Comparison of ENCODE assay signal across 29 cellular contexts in the genomic region with DNA sequence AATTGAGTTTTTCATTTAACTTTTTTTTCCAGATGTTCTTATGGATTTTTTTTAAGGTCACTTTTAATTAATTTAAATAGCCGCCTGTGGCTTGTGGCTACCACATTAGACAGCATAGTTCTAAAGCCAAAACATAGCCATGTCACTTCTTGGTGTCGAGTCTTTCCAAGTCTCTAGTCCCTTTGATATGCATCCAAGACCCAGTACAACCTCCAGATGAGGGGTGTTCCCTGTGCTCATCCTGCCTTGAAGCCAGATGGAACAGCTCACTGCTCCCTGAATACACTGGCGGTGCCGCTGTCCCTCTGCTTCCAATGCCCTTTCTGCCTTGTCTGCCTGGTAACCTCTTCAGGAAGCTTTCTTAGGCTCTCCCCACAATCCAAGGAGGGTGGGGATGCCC.
"Had no signal": no experiment of that assay in that cellular context is flagged by ENCODE, and none has a peak within 500 bp of the region (broad histone marks: within the 10 kb centered on the region; RNA-seq: fewer than 3 reads in every experiment).

No MANE protein-coding gene starts in this region.

- H3K4me3 Mint-ChIP-seq: naive B cell; naive thymus-derived CD8-positive, alpha-beta T cell; natural killer cell treated with Interleukin-12 subunit alpha and Interleukin-12 subunit beta and Interleukin-15 and Interleukin-18, amount 100 ng/mL, for 72 hours; neural crest cell; stimulated activated memory B cell treated with anti-CD40 and anti-IgM and Interleukin-4, amounts not matched to agents 10 μg/mL and 1 μg/mL and 100 μg/mL, for 72 hours; stimulated activated naive CD8-positive, alpha-beta T cell treated with anti-CD3 and anti-CD28 coated beads, Interleukin-15, amount 100 ng/mL, for 72 hours had no signal

- DNase-seq: naive B cell; naive thymus-derived CD8-positive, alpha-beta T cell; nucleus accumbens; pancreas; psoas muscle; right cardiac atrium; right lobe of liver; sigmoid colon; small intestine; stimulated activated CD4-positive, alpha-beta T cell treated with anti-CD3 and anti-CD28 coated beads, Interleukin-15, amount 100 ng/mL, for 24 hours; stimulated activated CD4-positive, alpha-beta T cell treated with anti-CD3 and anti-CD28 coated beads, Interleukin-2, amount 100 ng/mL, for 24 hours; stimulated activated CD4-positive, alpha-beta T cell treated with anti-CD3 and anti-CD28 coated beads, Interleukin-2, amount 100 ng/mL, for 48 hours; stimulated activated CD4-positive, alpha-beta T cell treated with anti-CD3 and anti-CD28 coated beads, Interleukin-4, amount 100 ng/mL, for 24 hours; stimulated activated CD8-positive, alpha-beta memory T cell treated with anti-CD3 and anti-CD28 coated beads, Interleukin-4, amount 100 ng/mL, for 48 hours; stimulated activated naive CD4-positive, alpha-beta T cell; stimulated activated naive CD8-positive, alpha-beta T cell treated with anti-CD3 and anti-CD28 coated beads, Interleukin-15, amount 100 ng/mL, for 72 hours; stimulated activated naive CD8-positive, alpha-beta T cell treated with anti-CD3 and anti-CD28 coated beads, Interleukin-15, Interleukin-2, amounts not matched to agents 100 U/mL and 50 U/mL, for 24 hours; substantia nigra; testis; trophoblast cell; upper lobe of left lung had no signal

- H3K27me3 ChIP-seq: pancreas, right lobe of liver, sigmoid colon, suprapubic skin, testis, tibial nerve, upper lobe of left lung, vagina had no signal

- H3K27me3 Mint-ChIP-seq: progenitor cell of endocrine pancreas had no signal

- H3K36me3 ChIP-seq: neutrophil, pancreas, right lobe of liver, sigmoid colon, suprapubic skin, tibial nerve, upper lobe of left lung, vagina had no signal

- H3K27ac ChIP-seq: neutrophil, psoas muscle, right lobe of liver, sigmoid colon, suprapubic skin, testis, tibial nerve, upper lobe of left lung, vagina had no signal

- H3K4me1 Mint-ChIP-seq: stimulated activated memory B cell treated with anti-CD40 and anti-IgM and Interleukin-4, amounts not matched to agents 10 μg/mL and 1 μg/mL and 100 μg/mL, for 72 hours; stimulated activated naive CD8-positive, alpha-beta T cell treated with anti-CD3 and anti-CD28 coated beads, Interleukin-15, amount 100 ng/mL, for 72 hours had no signal

- H3K4me1 ChIP-seq: pancreas, right lobe of liver, upper lobe of left lung, vagina had no signal

- H3K4me3 ChIP-seq: pancreas, psoas muscle, right lobe of liver, sigmoid colon, suprapubic skin, testis, tibial nerve, upper lobe of left lung, vagina had no signal

- H3K27ac Mint-ChIP-seq: naive B cell; natural killer cell treated with Interleukin-12 subunit alpha and Interleukin-12 subunit beta and Interleukin-15 and Interleukin-18, amount 100 ng/mL, for 72 hours; progenitor cell of endocrine pancreas; stimulated activated memory B cell treated with anti-CD40 and anti-IgM and Interleukin-4, amounts not matched to agents 10 μg/mL and 1 μg/mL and 100 μg/mL, for 72 hours; stimulated activated naive CD8-positive, alpha-beta T cell treated with anti-CD3 and anti-CD28 coated beads, Interleukin-15, amount 100 ng/mL, for 72 hours had no signal

- H3K36me3 Mint-ChIP-seq: naive B cell; naive thymus-derived CD8-positive, alpha-beta T cell; natural killer cell treated with Interleukin-12 subunit alpha and Interleukin-12 subunit beta and Interleukin-15 and Interleukin-18, amount 100 ng/mL, for 72 hours; stimulated activated memory B cell treated with anti-CD40 and anti-IgM and Interleukin-4, amounts not matched to agents 10 μg/mL and 1 μg/mL and 100 μg/mL, for 72 hours had no signal

- H3K9me3 Mint-ChIP-seq: natural killer cell treated with Interleukin-12 subunit alpha and Interleukin-12 subunit beta and Interleukin-15 and Interleukin-18, amount 100 ng/mL, for 72 hours; neural crest cell; stimulated activated memory B cell treated with anti-CD40 and anti-IgM and Interleukin-4, amounts not matched to agents 10 μg/mL and 1 μg/mL and 100 μg/mL, for 72 hours; stimulated activated naive CD8-positive, alpha-beta T cell treated with anti-CD3 and anti-CD28 coated beads, Interleukin-15, amount 100 ng/mL, for 72 hours had no signal

- H3K9me3 ChIP-seq: neutrophil, pancreas, psoas muscle, right lobe of liver, sigmoid colon, suprapubic skin, testis, tibial nerve, upper lobe of left lung, vagina had no signal
